In genomic region chr12:56468216-56469006, GRCh38 we compare ENCODE assay signal across 8 cellular contexts. TPM values are rescaled to one million over a fixed set of nuclear protein-coding genes. Genes with fewer than 3 reads are reported as not detected.
DNase-seq lines count a peak whose midpoint lies in the region; ATAC-seq lines count a peak whose summit lies in the region.

Gene SPRYD4 (plus strand): TSS chr12:56468578. CDS start chr12:56468592, 14 bp downstream.

- H3K27ac ChIP-seq in layer of hippocampus (ENCODE audit: low read depth, low read length) = peak within 1 kb of the TSS; percentile 87

- no peaks in the 10 kb centered on the region for H3K27me3 ChIP-seq in layer of hippocampus (ENCODE audit: control insufficient read depth, insufficient read depth, low read length)

- peak; percentile 90 for ATAC-seq in GM19043 (IDR thresholded peaks at IDR 0.05; ENCODE audit: low read depth, unreplicated experiment)
- peak; percentile 89 for ATAC-seq in HG03354 (IDR thresholded peaks at IDR 0.05; ENCODE audit: poor library complexity, severe bottlenecking, unreplicated experiment)

- peak; percentile 98 for DNase-seq in AG20443 (ENCODE audit: low spot score)
- DNase-seq in NCI-H446 (lab: John Stamatoyannopoulos, UW) = peak; percentile 82 to 93
- DNase-seq in activated CD4-positive, CD25-positive, alpha-beta regulatory T cell treated with anti-CD3 and anti-CD28 coated beads, Interleukin-2, amount 50 U/mL, for 72 hours = peak; percentile 93
- DNase-seq in cerebellum (ENCODE audit: low spot score) = peak; percentile 97
- DNase-seq in stimulated activated CD4-positive, alpha-beta T cell treated with anti-CD3 and anti-CD28 coated beads, Interleukin-1b, Interleukin-23, amount 100 ng/mL, for 24 hours (ENCODE audit: low read depth in 4 of 4, low spot score in 1 of 4) = peak; percentile 81 to 90 (median 86)

RNA-seq across cellular contexts. Expression of gene SPRYD4, which starts in this region (rescaled TPM):
- total RNA-seq in cerebellum = 3.8 TPM

Comparison
In these comparisons a context has a peak if more than half of its experiments do, and no peak if none do; other contexts are left out.
1. Peak in every context shown above with its lines: DNase-seq, ATAC-seq and H3K27ac ChIP-seq.